Comparison of ENCODE assay signal across 8 cellular contexts in the genomic region with DNA sequence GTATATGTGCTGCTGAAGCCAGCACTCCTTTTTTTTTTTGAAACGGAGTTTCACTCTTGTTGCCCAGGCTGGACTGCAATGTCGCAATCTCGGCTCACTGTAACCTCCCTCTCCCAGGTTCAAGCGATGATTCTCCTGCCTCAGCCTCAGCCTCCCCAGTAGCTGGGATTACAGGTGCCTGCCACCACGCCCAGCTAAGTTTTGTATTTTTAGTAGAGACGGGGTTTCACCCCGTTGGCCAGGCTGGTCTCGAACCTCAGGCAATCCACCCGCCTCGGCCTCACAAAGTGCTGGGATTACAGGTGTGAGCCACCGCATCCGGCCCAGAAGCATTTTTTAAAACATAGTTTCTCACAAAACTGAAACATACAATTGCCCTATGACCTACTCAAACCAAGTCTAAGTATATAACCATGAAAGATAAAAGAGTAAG. TPM values are rescaled to one million over a fixed set of nuclear protein-coding genes. Genes with fewer than 3 reads are reported as not detected.
DNase-seq lines count a peak whose midpoint lies in the region; ATAC-seq, FAIRE-seq and TF ChIP-seq lines count a peak whose summit lies in the region.
"Not testable (repeated sequence)": the region's sequence is repeated elsewhere in the genome, so short reads cannot be mapped to it uniquely, and the experiment has no call there.

No MANE protein-coding gene starts in this region.

- H3K4me3 Mint-ChIP-seq in Caco-2 (ENCODE audit: unreplicated experiment) (peak overlapping the region; percentile 90), neural crest cell (peak overlapping the region; percentile 99)
- peak overlapping the region; percentile 84 for H3K4me3 Mint-ChIP-seq in activated T-cell treated with anti-CD3 and anti-CD28 coated beads, Interleukin-2, amount 50 U/mL, for 24 hours
- H3K4me3 Mint-ChIP-seq in stimulated activated naive CD8-positive, alpha-beta T cell treated with anti-CD3 and anti-CD28 coated beads, Interleukin-15, Interleukin-2, amounts not matched to agents 100 ng/mL and 50 ng/mL, for 24 hours = peak overlapping the region; percentile 92

- not testable (repeated sequence) for H3K27me3 ChIP-seq in Caco-2 (replicated peaks; ENCODE audit: control insufficient read depth, insufficient read depth, low read length); HUES48 (ENCODE audit: control insufficient read depth, insufficient read depth, low read length); SU-DHL-6 (ENCODE audit: low read length); GM12878 (replicated peaks in 1 of 2; ENCODE audit: control insufficient read depth in 2 of 2, insufficient read depth in 2 of 2, low read length in 1 of 2); iPS-20b (ENCODE audit: insufficient read depth, low read length)

- H3K27me3 Mint-ChIP-seq in Caco-2 (ENCODE audit: insufficient read depth, unreplicated experiment); activated T-cell treated with anti-CD3 and anti-CD28 coated beads, Interleukin-2, amount 50 U/mL, for 24 hours; neural crest cell (ENCODE audit: low read depth); stimulated activated naive CD8-positive, alpha-beta T cell treated with anti-CD3 and anti-CD28 coated beads, Interleukin-15, Interleukin-2, amounts not matched to agents 100 ng/mL and 50 ng/mL, for 24 hours: not testable (repeated sequence)

- not testable (repeated sequence) for H3K9me3 Mint-ChIP-seq in Caco-2 (ENCODE audit: unreplicated experiment); activated T-cell treated with anti-CD3 and anti-CD28 coated beads, Interleukin-2, amount 50 U/mL, for 24 hours; neural crest cell; stimulated activated naive CD8-positive, alpha-beta T cell treated with anti-CD3 and anti-CD28 coated beads, Interleukin-15, Interleukin-2, amounts not matched to agents 100 ng/mL and 50 ng/mL, for 24 hours

- H3K4me1 Mint-ChIP-seq in Caco-2 (ENCODE audit: low read depth, unreplicated experiment) = not testable (repeated sequence)
- peaks cover 68% of the 10 kb centered on the region for H3K4me1 Mint-ChIP-seq in activated T-cell treated with anti-CD3 and anti-CD28 coated beads, Interleukin-2, amount 50 U/mL, for 24 hours (ENCODE audit: low read depth)
- H3K4me1 Mint-ChIP-seq in neural crest cell = peaks cover 54% of the 10 kb centered on the region
- H3K4me1 Mint-ChIP-seq in stimulated activated naive CD8-positive, alpha-beta T cell treated with anti-CD3 and anti-CD28 coated beads, Interleukin-15, Interleukin-2, amounts not matched to agents 100 ng/mL and 50 ng/mL, for 24 hours (ENCODE audit: low read depth) = peaks cover 75% of the 10 kb centered on the region

- not testable (repeated sequence) for TF ChIP-seq POLR2A in GM12878 (IDR thresholded peaks at IDR 0.05; ENCODE audit: low read depth, low read length)

- not testable (repeated sequence) for H3K4me3 ChIP-seq in Caco-2 (ENCODE audit: low read depth, low read length); SU-DHL-6 (ENCODE audit: insufficient read depth, low read length, poor library complexity, severe bottlenecking)
- 0 out of 2 replicates have a peak overlapping the region, but pooled peaks have one; percentile 96 for H3K4me3 ChIP-seq in HUES48 (ENCODE audit: low read depth, low read length)
- peak overlapping the region; percentile 90 for H3K4me3 ChIP-seq in GM12878
- H3K4me3 ChIP-seq in iPS-20b (ENCODE audit: low read length) = peak overlapping the region; percentile 97

- POLR2A ChIA-PET in Caco-2 (lab: Charles Lee) = not testable (repeated sequence)
- POLR2A ChIA-PET in GM12878 (lab: Charles Lee) = interaction anchor here (0.6 to 0.7 kb wide), 3 partner anchors 22 to 1287 kb away, joined by 3 to 8 read pairs (median 5); no protein-coding TSS in a partner anchor

- H3F3A ChIP-seq in SU-DHL-6 (ENCODE audit: insufficient read depth) = not testable (repeated sequence)

- RAD21 ChIA-PET in GM12878 (lab: Charles Lee; ENCODE audit: unreplicated experiment) = interaction anchor here (0.5 kb wide), 1 partner anchor 41 kb away, joined by 3 read pairs; no protein-coding TSS in a partner anchor

- TF ChIP-seq CTCF in Caco-2 (IDR thresholded peaks at IDR 0.05; ENCODE audit: insufficient read depth in 1 of 2, low read depth in 1 of 2, low read length in 1 of 2, severe bottlenecking in 1 of 2, unreplicated experiment in 1 of 2); SU-DHL-6 (IDR thresholded peaks at IDR 0.05; ENCODE audit: insufficient read depth, low read length, poor library complexity, severe bottlenecking); GM12878 (IDR thresholded peaks at IDR 0.05 in 2 of 3, conservative IDR thresholded peaks at IDR 0.05 in 1 of 3; ENCODE audit: control insufficient read depth in 2 of 3, extremely low read depth in 1 of 3, insufficient read depth in 1 of 3, low read depth in 3 of 3, low read length in 3 of 3); neural crest cell (conservative IDR thresholded peaks at IDR 0.05): not testable (repeated sequence)

- in situ Hi-C loops in GM12878 (cut with MboI) = not testable (repeated sequence)

- TF ChIP-seq EP300 in GM12878 (IDR thresholded peaks at IDR 0.05; ENCODE audit: borderline replicate concordance in 1 of 2, control insufficient read depth in 1 of 2, low read depth in 2 of 2, low read length in 2 of 2) = not testable (repeated sequence)

- peaks cover 36% of the 10 kb centered on the region for H3K36me3 Mint-ChIP-seq in Caco-2 (ENCODE audit: insufficient read depth, unreplicated experiment)
- peaks cover 63% of the 10 kb centered on the region for H3K36me3 Mint-ChIP-seq in activated T-cell treated with anti-CD3 and anti-CD28 coated beads, Interleukin-2, amount 50 U/mL, for 24 hours (ENCODE audit: low read depth)
- H3K36me3 Mint-ChIP-seq in neural crest cell (ENCODE audit: low read depth) = peaks cover 15% of the 10 kb centered on the region
- peaks cover 38% of the 10 kb centered on the region for H3K36me3 Mint-ChIP-seq in stimulated activated naive CD8-positive, alpha-beta T cell treated with anti-CD3 and anti-CD28 coated beads, Interleukin-15, Interleukin-2, amounts not matched to agents 100 ng/mL and 50 ng/mL, for 24 hours (ENCODE audit: low read depth)

- H2AFZ ChIP-seq in SU-DHL-6 (ENCODE audit: low read depth, low read length, severe bottlenecking); GM12878 (ENCODE audit: control insufficient read depth, low read depth, low read length): not testable (repeated sequence)

- SMC1A ChIA-PET in GM12878 (lab: Charles Lee; ENCODE audit: uncharacterized antibody, unreplicated experiment) = interaction anchor here (1.1 to 1.3 kb wide), 2 partner anchors 10 to 13 kb away, joined by 3 to 5 read pairs; no protein-coding TSS in a partner anchor

- H3K9ac ChIP-seq in HUES48 (ENCODE audit: low read depth, low read length); SU-DHL-6 (ENCODE audit: low read length); GM12878 (ENCODE audit: control insufficient read depth, insufficient read depth, low read length); iPS-20b (ENCODE audit: low read depth, low read length): not testable (repeated sequence)

- H3K79me2 ChIP-seq in SU-DHL-6 (ENCODE audit: insufficient read depth, low read length) = peaks cover 74% of the 10 kb centered on the region
- peaks cover 76% of the 10 kb centered on the region for H3K79me2 ChIP-seq in GM12878 (ENCODE audit: control insufficient read depth, insufficient read depth, low read length)

- not testable (repeated sequence) for H3K4me1 ChIP-seq in Caco-2; GM12878 (ENCODE audit: control insufficient read depth, insufficient read depth, low read length); iPS-20b (ENCODE audit: insufficient read depth, low read length)
- H3K4me1 ChIP-seq in HUES48 (ENCODE audit: control insufficient read depth, insufficient read depth, low read length) = peaks cover 23% of the 10 kb centered on the region

- FAIRE-seq in GM12878 (lab: Jason Lieb, UNC) = not testable (repeated sequence)

- intact Hi-C loops in Caco-2 (cut with micrococcal nuclease; ENCODE audit: unreplicated experiment) (loop anchor here (5.0 kb wide), 2 partner anchors 38 to 58 kb away; no protein-coding TSS in a partner anchor), GM12878 (cut with micrococcal nuclease; ENCODE audit: unreplicated experiment) (loop anchor here (5.0 kb wide), 2 partner anchors 217 to 277 kb away; a partner anchor contains a TSS)

- not testable (repeated sequence) for H3K36me3 ChIP-seq in Caco-2 (ENCODE audit: control insufficient read depth, insufficient read depth, low read length); HUES48 (ENCODE audit: control insufficient read depth, insufficient read depth, low read length); SU-DHL-6 (ENCODE audit: low read length); GM12878 (ENCODE audit: control insufficient read depth in 2 of 2, insufficient read depth in 2 of 2, low read length in 1 of 2); iPS-20b (ENCODE audit: insufficient read depth, low read depth, low read length)

- CTCF ChIA-PET in Caco-2 (lab: Charles Lee) = not testable (repeated sequence)
- CTCF ChIA-PET in GM12878 (lab: Yijun Ruan, JAX) = interaction anchor here (1.8 kb wide), 1 partner anchor 9 kb away, joined by 5 read pairs; no protein-coding TSS in a partner anchor

- H3K9me3 ChIP-seq in Caco-2; HUES48 (ENCODE audit: control insufficient read depth, insufficient read depth, low read length); SU-DHL-6 (ENCODE audit: insufficient read depth, low read length); GM12878 (replicated peaks; ENCODE audit: control insufficient read depth, insufficient read depth, low read length); iPS-20b (ENCODE audit: insufficient read depth, low read depth, low read length): not testable (repeated sequence)

- not testable (repeated sequence) for ATAC-seq in GM12878

- peaks cover 24% of the 10 kb centered on the region; the same call in 1 of the 2 replicates for H4K20me1 ChIP-seq in SU-DHL-6 (ENCODE audit: low read depth, low read length)
- H4K20me1 ChIP-seq in GM12878 (ENCODE audit: control insufficient read depth, insufficient read depth) = not testable (repeated sequence)

- TF ChIP-seq RAD21 in GM12878 (IDR thresholded peaks at IDR 0.05; ENCODE audit: insufficient read depth, low read depth, low read length) = not testable (repeated sequence)

- H3K9me2 ChIP-seq in SU-DHL-6 (replicated peaks; ENCODE audit: insufficient read depth, low read length) = not testable (repeated sequence)

- not testable (repeated sequence) for H3K27ac Mint-ChIP-seq in Caco-2 (ENCODE audit: unreplicated experiment); neural crest cell (ENCODE audit: unreplicated experiment)
- H3K27ac Mint-ChIP-seq in activated T-cell treated with anti-CD3 and anti-CD28 coated beads, Interleukin-2, amount 50 U/mL, for 24 hours = peak overlapping the region; percentile 100
- H3K27ac Mint-ChIP-seq in stimulated activated naive CD8-positive, alpha-beta T cell treated with anti-CD3 and anti-CD28 coated beads, Interleukin-15, Interleukin-2, amounts not matched to agents 100 ng/mL and 50 ng/mL, for 24 hours = peak overlapping the region; percentile 98

- H3K4me2 ChIP-seq in SU-DHL-6 (ENCODE audit: low read depth, low read length, poor library complexity, severe bottlenecking) (peak overlapping the region; percentile 98), GM12878 (ENCODE audit: control insufficient read depth, insufficient read depth) (peak overlapping the region; percentile 39)

- not testable (repeated sequence) for H3K27ac ChIP-seq in HUES48 (ENCODE audit: low read depth, low read length); SU-DHL-6 (ENCODE audit: low read depth, low read length); iPS-20b (ENCODE audit: low read length)
- H3K27ac ChIP-seq in GM12878 (ENCODE audit: control insufficient read depth, insufficient read depth) = peak overlapping the region; percentile 29

- BruUV-seq in Caco-2 (replicated peaks; lab: Mats Ljungman, UMichigan); GM12878 (replicated peaks; lab: Mats Ljungman, UMichigan): not testable (repeated sequence)

- DNase-seq in Caco-2; activated T-cell treated with anti-CD3 and anti-CD28 coated beads, Interleukin-2, amount 50 U/mL, for 24 hours; GM12878 (ENCODE audit: low read depth, low spot score); neural crest cell (ENCODE audit: low read depth, low spot score): not testable (repeated sequence)

- WGBS in GM12878 (ENCODE audit: insufficient coverage, insufficient replicate concordance, low lambda C conversion rate, missing lambda C conversion rate) = 4% methylated on average over 9 of the region's 12 CpGs

RNA-seq across cellular contexts. Expression of a gene that starts 2.5 kb away (rescaled TPM):
- total RNA-seq in Caco-2 (2022) = 56.0 and 56.3 TPM in 2 replicates
- total RNA-seq in GM12878 (2013; cell fraction: nucleolus; rRNA removed) = 183 and 192 TPM in 2 replicates
- 66.3 and 66.5 TPM in 2 replicates for total RNA-seq in GM12878 (2014; rRNA removed)
- 44.5 and 47.0 TPM in 2 replicates for total RNA-seq in GM12878 (2014; rRNA removed; fragmentation: Illumina TruSeq; extraction: Trizol)
- 65.4 and 71.6 TPM in 2 replicates for total RNA-seq in GM12878 (2021)
- polyA plus RNA-seq in GM12878 (2011; ENCODE audit: low read depth) = 23.6 TPM
- 115 and 118 TPM in 2 replicates for polyA plus RNA-seq in GM12878 (2011; rRNA removed)
- 68.7 and 77.7 TPM in 2 replicates for polyA plus RNA-seq in GM12878 (2011; cell fraction: cytosol; rRNA removed)
- 56.0 and 66.1 TPM in 2 replicates for polyA plus RNA-seq in GM12878 (2011; cell fraction: nucleus; rRNA removed)
- 36.6 and 47.0 TPM in 2 replicates for polyA plus RNA-seq in GM12878 (2012)
- 65.9 and 72.9 TPM in 2 replicates for polyA plus RNA-seq in GM12878 (2014; fragmentation: Illumina TruSeq; extraction: Trizol)
- 10 to 100 TPM; 12.4 to 15.0 TPM for polyA plus RNA-seq in GM12878 (2014; fragmentation: Nextera tagmentation; extraction: Ambion mirVana)
- polyA plus RNA-seq in GM12878 (2014; rRNA removed) = 62.0 and 74.7 TPM in 2 replicates
- polyA plus RNA-seq in GM12878 (2016; fragmentation: Nextera tagmentation; extraction: Ambion mirVana) = 10 to 100 TPM; 76.2 to 81.2 TPM
- 129 and 178 TPM in 2 replicates for polyA minus RNA-seq in GM12878 (2011; rRNA and poly(A)+ RNA removed)
- 64.0 and 77.6 TPM in 2 replicates for polyA minus RNA-seq in GM12878 (2011; cell fraction: cytosol; rRNA and poly(A)+ RNA removed)
- polyA minus RNA-seq in GM12878 (2011; cell fraction: nucleus; rRNA and poly(A)+ RNA removed) = 83.1 and 123 TPM in 2 replicates
- total RNA-seq in neural crest cell = 109 and 117 TPM in 2 replicates
